In the genomic region with DNA sequence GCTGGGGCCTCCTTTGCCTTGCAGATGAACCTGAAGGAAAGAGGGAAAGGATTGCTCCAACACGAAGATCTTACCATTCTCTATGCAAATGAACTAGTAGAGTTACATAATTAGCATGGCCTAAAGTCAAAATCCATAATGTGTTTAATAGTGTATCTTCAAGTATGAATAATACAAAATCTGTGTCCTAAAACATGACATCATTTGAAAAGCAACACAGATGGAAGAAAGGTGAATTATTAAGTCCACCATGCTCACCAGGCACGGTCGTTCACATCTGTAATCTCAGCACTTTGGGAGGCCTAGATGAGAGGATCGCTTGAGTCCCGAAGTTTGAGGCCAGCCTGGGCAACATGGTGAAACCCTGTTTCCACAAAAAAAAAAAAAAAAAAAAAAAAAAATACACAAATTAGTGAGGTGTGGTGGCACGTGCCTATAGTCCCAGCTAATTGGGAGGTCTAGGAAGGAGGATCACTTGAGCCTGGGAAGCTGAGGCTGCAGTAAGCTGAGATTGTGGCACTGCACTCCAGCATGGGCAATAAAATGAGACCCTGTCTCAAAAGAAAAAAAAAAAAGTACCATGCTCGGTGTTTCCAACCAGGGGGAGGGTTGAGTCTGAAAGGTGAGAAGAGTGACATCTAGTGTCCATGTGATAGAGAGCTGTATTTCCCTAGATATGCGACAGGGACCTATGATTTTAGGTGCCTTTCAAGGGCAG, we compare ENCODE assay signal across 1 cellular context.
TF ChIP-seq lines count a peak whose summit lies in the region.

No MANE protein-coding gene starts in this region.

TF ChIP-seq in K562, 482 proteins besides CTCF, POLR2A, EP300 and RAD21 (continued from another document):
- TF ChIP-seq MGA (IDR thresholded peaks at IDR 0.05) (0 out of 2 replicates have a peak, but pooled peaks have one; percentile 27), ZBTB2 (IDR thresholded peaks at IDR 0.05) (no peak), SMARCC2 (IDR thresholded peaks at IDR 0.05; ENCODE audit: low read depth) (no peak), ZNF311 (CRISPR knock-in tag; IDR thresholded peaks at IDR 0.05) (no peak), CHD1 (IDR thresholded peaks at IDR 0.05; ENCODE audit: low read length) (no peak), ARID2 (IDR thresholded peaks at IDR 0.05) (peak; percentile 39; the same call in 1 of the 2 replicates), ZNF146 (CRISPR knock-in tag; IDR thresholded peaks at IDR 0.05; ENCODE audit: unreplicated experiment) (no peak), ZNF354B (CRISPR knock-in tag; IDR thresholded peaks at IDR 0.05) (no peak), ZNF436 (CRISPR knock-in tag; IDR thresholded peaks at IDR 0.05) (no peak), CREM (IDR thresholded peaks at IDR 0.05; ENCODE audit: low read depth) (no peak), TEAD1 (CRISPR knock-in tag; IDR thresholded peaks at IDR 0.05) (no peak), SREBF2 (CRISPR knock-in tag; IDR thresholded peaks at IDR 0.05) (no peak), CC2D1A (IDR thresholded peaks at IDR 0.05) (peak; percentile 31; the same call in 1 of the 2 replicates), SMC3 (conservative IDR thresholded peaks at IDR 0.05; ENCODE audit: insufficient read depth, low read depth, low read length) (peak; percentile 42; the same call in 1 of the 2 replicates), ZNF384 (IDR thresholded peaks at IDR 0.05; ENCODE audit: low read depth, low read length) (peak; percentile 93), BHLHE40 (IDR thresholded peaks at IDR 0.05; ENCODE audit: low read length) (peak; percentile 69)
- TF ChIP-seq, protein P1, sequence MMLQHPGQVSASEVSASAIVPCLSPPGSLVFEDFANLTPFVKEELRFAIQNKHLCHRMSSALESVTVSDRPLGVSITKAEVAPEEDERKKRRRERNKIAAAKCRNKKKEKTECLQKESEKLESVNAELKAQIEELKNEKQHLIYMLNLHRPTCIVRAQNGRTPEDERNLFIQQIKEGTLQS (IDR thresholded peaks at IDR 0.05), result peak; percentile 14; the same call in 1 of the 2 replicates
- TF ChIP-seq, protein P1 (CRISPR knock-in tag; conservative IDR thresholded peaks at IDR 0.05), result no peak
- TF ChIP-seq, protein P2, sequence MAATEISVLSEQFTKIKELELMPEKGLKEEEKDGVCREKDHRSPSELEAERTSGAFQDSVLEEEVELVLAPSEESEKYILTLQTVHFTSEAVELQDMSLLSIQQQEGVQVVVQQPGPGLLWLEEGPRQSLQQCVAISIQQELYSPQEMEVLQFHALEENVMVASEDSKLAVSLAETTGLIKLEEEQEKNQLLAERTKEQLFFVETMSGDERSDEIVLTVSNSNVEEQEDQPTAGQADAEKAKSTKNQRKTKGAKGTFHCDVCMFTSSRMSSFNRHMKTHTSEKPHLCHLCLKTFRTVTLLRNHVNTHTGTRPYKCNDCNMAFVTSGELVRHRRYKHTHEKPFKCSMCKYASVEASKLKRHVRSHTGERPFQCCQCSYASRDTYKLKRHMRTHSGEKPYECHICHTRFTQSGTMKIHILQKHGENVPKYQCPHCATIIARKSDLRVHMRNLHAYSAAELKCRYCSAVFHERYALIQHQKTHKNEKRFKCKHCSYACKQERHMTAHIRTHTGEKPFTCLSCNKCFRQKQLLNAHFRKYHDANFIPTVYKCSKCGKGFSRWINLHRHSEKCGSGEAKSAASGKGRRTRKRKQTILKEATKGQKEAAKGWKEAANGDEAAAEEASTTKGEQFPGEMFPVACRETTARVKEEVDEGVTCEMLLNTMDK (IDR thresholded peaks at IDR 0.05; ENCODE audit: borderline replicate concordance, insufficient read depth, low read depth, low read length, poor library complexity, severe bottlenecking), result no peak
- TF ChIP-seq, protein P3, sequence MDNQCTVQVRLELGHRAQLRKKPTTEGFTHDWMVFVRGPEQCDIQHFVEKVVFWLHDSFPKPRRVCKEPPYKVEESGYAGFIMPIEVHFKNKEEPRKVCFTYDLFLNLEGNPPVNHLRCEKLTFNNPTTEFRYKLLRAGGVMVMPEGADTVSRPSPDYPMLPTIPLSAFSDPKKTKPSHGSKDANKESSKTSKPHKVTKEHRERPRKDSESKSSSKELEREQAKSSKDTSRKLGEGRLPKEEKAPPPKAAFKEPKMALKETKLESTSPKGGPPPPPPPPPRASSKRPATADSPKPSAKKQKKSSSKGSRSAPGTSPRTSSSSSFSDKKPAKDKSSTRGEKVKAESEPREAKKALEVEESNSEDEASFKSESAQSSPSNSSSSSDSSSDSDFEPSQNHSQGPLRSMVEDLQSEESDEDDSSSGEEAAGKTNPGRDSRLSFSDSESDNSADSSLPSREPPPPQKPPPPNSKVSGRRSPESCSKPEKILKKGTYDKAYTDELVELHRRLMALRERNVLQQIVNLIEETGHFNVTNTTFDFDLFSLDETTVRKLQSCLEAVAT (IDR thresholded peaks at IDR 0.05), result peak in 1 of 2 experiments; percentile 76; a peak in 1 of 4 replicates
- TF ChIP-seq, protein P4, sequence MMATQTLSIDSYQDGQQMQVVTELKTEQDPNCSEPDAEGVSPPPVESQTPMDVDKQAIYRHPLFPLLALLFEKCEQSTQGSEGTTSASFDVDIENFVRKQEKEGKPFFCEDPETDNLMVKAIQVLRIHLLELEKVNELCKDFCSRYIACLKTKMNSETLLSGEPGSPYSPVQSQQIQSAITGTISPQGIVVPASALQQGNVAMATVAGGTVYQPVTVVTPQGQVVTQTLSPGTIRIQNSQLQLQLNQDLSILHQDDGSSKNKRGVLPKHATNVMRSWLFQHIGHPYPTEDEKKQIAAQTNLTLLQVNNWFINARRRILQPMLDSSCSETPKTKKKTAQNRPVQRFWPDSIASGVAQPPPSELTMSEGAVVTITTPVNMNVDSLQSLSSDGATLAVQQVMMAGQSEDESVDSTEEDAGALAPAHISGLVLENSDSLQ (IDR thresholded peaks at IDR 0.05), result peak; percentile 49
- TF ChIP-seq, protein P5, sequence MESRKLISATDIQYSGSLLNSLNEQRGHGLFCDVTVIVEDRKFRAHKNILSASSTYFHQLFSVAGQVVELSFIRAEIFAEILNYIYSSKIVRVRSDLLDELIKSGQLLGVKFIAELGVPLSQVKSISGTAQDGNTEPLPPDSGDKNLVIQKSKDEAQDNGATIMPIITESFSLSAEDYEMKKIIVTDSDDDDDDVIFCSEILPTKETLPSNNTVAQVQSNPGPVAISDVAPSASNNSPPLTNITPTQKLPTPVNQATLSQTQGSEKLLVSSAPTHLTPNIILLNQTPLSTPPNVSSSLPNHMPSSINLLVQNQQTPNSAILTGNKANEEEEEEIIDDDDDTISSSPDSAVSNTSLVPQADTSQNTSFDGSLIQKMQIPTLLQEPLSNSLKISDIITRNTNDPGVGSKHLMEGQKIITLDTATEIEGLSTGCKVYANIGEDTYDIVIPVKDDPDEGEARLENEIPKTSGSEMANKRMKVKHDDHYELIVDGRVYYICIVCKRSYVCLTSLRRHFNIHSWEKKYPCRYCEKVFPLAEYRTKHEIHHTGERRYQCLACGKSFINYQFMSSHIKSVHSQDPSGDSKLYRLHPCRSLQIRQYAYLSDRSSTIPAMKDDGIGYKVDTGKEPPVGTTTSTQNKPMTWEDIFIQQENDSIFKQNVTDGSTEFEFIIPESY (CRISPR knock-in tag; IDR thresholded peaks at IDR 0.05), result no peak
